Comparison of ENCODE assay signal across 2 cellular contexts in genomic region chr7:132192809-132193208, GRCh38.
TF ChIP-seq lines count a peak whose summit lies in the region.

No MANE protein-coding gene starts in this region.

TF ChIP-seq in HEK293, 187 proteins besides CTCF, POLR2A, EP300 and RAD21 (continued from another document):
- TF ChIP-seq, protein P1, sequence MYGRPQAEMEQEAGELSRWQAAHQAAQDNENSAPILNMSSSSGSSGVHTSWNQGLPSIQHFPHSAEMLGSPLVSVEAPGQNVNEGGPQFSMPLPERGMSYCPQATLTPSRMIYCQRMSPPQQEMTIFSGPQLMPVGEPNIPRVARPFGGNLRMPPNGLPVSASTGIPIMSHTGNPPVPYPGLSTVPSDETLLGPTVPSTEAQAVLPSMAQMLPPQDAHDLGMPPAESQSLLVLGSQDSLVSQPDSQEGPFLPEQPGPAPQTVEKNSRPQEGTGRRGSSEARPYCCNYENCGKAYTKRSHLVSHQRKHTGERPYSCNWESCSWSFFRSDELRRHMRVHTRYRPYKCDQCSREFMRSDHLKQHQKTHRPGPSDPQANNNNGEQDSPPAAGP (tag by site-specific recombination; IDR thresholded peaks at IDR 0.05): no peak
- TF ChIP-seq ZNF274 (IDR thresholded peaks at IDR 0.05; ENCODE audit: low read length) (no peak), ZNF274 (tag by site-specific recombination; IDR thresholded peaks at IDR 0.05; ENCODE audit: borderline replicate concordance) (no peak), ZBTB17 (tag by site-specific recombination; IDR thresholded peaks at IDR 0.05) (no peak)
TF ChIP-seq in HEK293: peak in this region for 2.

TF ChIP-seq in H1, 55 proteins besides CTCF, POLR2A, EP300 and RAD21 (continued from another document):
- TF ChIP-seq, protein P2, sequence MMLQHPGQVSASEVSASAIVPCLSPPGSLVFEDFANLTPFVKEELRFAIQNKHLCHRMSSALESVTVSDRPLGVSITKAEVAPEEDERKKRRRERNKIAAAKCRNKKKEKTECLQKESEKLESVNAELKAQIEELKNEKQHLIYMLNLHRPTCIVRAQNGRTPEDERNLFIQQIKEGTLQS (IDR thresholded peaks at IDR 0.05; ENCODE audit: insufficient read depth, low read depth, low read length): no peak
- TF ChIP-seq, protein P3, sequence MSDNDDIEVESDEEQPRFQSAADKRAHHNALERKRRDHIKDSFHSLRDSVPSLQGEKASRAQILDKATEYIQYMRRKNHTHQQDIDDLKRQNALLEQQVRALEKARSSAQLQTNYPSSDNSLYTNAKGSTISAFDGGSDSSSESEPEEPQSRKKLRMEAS (IDR thresholded peaks at IDR 0.05): no peak
- TF ChIP-seq RNF2 (IDR thresholded peaks at IDR 0.05; ENCODE audit: borderline replicate concordance, low read depth, low read length, missing control alignments, poor library complexity, severe bottlenecking) (no peak), SP1 (IDR thresholded peaks at IDR 0.05; ENCODE audit: low read depth, low read length) (no peak), KDM5A (IDR thresholded peaks at IDR 0.05; ENCODE audit: low read length) (no peak), EGR1 (IDR thresholded peaks at IDR 0.05; ENCODE audit: borderline replicate concordance, low read depth, low read length) (no peak), SIN3A (conservative IDR thresholded peaks at IDR 0.05 in 1 of 2, IDR thresholded peaks at IDR 0.05 in 1 of 2; ENCODE audit: low read depth in 1 of 2, low read length in 2 of 2) (no peak), POU5F1 (IDR thresholded peaks at IDR 0.05; ENCODE audit: low read depth, low read length) (no peak)
